ENCODE assay signal across 8 cellular contexts in genomic region chr6:47005486-47005885, GRCh38. TPM values are rescaled to one million over a fixed set of nuclear protein-coding genes. Genes with fewer than 3 reads are reported as not detected.
"Had no signal": no experiment of that assay in that cellular context is flagged by ENCODE, and none has a peak within 500 bp of the region (broad histone marks: within the 10 kb centered on the region; RNA-seq: fewer than 3 reads in every experiment).

No MANE protein-coding gene starts in this region.

- DNase-seq: IMR-90, KBM-7, KG1 had no signal

- H3K27ac ChIP-seq: HL-60, KMS-11 had no signal

- ATAC-seq: HepG2, K562 had no signal

- H3K4me3 ChIP-seq: K562 had no signal

RNA-seq across cellular contexts. Expression of gene ADGRF1, which starts 36.6 kb away (rescaled TPM):
- total RNA-seq: HepG2, HT1080, IMR-90, K562 had no signal
